ENCODE assay signal across 8 cellular contexts in the genomic region with DNA sequence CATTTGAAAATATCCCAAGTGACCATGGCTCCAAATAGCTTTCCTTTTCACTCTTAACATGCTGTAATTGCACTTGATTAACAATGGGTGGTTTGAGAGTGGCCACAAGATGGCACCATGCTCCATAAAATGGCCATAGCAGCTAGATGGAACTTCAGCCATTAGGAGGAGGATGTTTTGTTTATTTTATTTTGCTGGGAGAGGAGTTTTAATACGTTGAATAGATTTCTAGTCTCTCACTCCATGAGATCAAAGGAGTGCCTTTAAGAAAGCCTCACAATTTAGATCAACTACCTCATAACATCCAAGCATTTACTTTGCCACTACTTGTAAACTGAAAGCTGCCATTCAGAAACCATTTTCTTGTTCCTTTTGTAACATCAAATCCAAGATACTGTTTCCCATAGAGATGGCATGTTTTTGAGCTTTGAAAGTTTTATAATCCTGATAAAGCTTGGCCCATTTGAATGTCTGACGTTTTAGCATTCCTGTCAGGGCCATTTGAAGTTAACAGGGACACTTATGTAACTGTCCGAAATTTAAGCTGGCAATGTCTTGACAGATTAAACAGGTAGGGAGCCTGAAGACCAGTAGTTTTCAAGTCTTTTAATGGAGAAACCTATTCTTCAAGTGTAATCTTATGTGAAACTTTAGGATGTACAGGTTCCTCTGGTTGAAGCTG. TPM values are rescaled to one million over a fixed set of nuclear protein-coding genes. Genes with fewer than 3 reads are reported as not detected.
DNase-seq lines count a peak whose midpoint lies in the region; ATAC-seq and TF ChIP-seq lines count a peak whose summit lies in the region.

No MANE protein-coding gene starts in this region.

- H3K36me3 Mint-ChIP-seq in dendritic cell treated with granulocyte-macrophage colony-stimulating factor and Interleukin-4, amounts not matched to agents 40 ng/mL and 50 ng/mL, for 4 days (ENCODE audit: low read depth): peaks cover 55% of the 10 kb centered on the region

- POLR2A ChIA-PET in A673 (lab: Charles Lee; ENCODE audit: low non-redundant PET): interaction anchor here (0.7 kb wide), 2 partner anchors 150 to 835 kb away, joined by 3 read pairs; no protein-coding TSS in a partner anchor

- H3K27me3 ChIP-seq in A673 (replicated peaks; ENCODE audit: insufficient read depth, low read depth, low read length, poor library complexity): no peaks in the 10 kb centered on the region
- H3K27me3 ChIP-seq in lower lobe of right lung (ENCODE audit: low read depth): no peaks in the 10 kb centered on the region

- peak; percentile 53 to 60 for ATAC-seq in lower lobe of right lung

- CTCF ChIA-PET in A673 (lab: Charles Lee): interaction anchor here (0.6 to 3.0 kb wide), 14 partner anchors 9 to 310 kb away, joined by 3 to 12 read pairs (median 6); a partner anchor contains a TSS

- peaks cover 38% of the 10 kb centered on the region for H3K4me1 Mint-ChIP-seq in dendritic cell treated with granulocyte-macrophage colony-stimulating factor and Interleukin-4, amounts not matched to agents 40 ng/mL and 50 ng/mL, for 4 days (ENCODE audit: low read depth)

- TF ChIP-seq CTCF in A673 (conservative IDR thresholded peaks at IDR 0.05; ENCODE audit: low read depth, low read length): peak; percentile 96
- TF ChIP-seq CTCF in GM13977 (IDR thresholded peaks at IDR 0.05; ENCODE audit: extremely low read depth, insufficient read depth, missing control alignments): peak; percentile 83
- peak; percentile 88 for TF ChIP-seq CTCF in lower lobe of right lung (IDR thresholded peaks at IDR 0.05)

- no TSS peak for BruUV-seq in A673 (replicated peaks; lab: Mats Ljungman, UMichigan)

- peaks cover 78% of the 10 kb centered on the region for H3K36me3 ChIP-seq in A673 (ENCODE audit: insufficient read depth, low read length, poor library complexity, severe bottlenecking)
- H3K36me3 ChIP-seq in lower lobe of right lung: peaks cover 25% of the 10 kb centered on the region

- peak; percentile 88 for DNase-seq in A673 (ENCODE audit: low spot score)
- peak; percentile 72 for DNase-seq in GM13977 (ENCODE audit: low spot score)
- peak; percentile 69 for DNase-seq in NCI-H345 (lab: John Stamatoyannopoulos, UW)
- peak; percentile 54 for DNase-seq in activated CD4-positive, CD25-positive, alpha-beta regulatory T cell treated with anti-CD3 and anti-CD28 coated beads, Interleukin-2, amount 50 U/mL, for 16 hours (ENCODE audit: low read depth, low spot score)
- peak; percentile 69 for DNase-seq in lower lobe of right lung
- peak; percentile 38 for DNase-seq in stimulated activated CD8-positive, alpha-beta memory T cell treated with anti-CD3 and anti-CD28 coated beads, Interleukin-4, amount 100 ng/mL, for 24 hours (ENCODE audit: low read depth)
- no peak for DNase-seq in cortex of kidney (lab: John Stamatoyannopoulos, UW)

- H3K9me3 ChIP-seq in A673 (ENCODE audit: low read depth, low read length, poor library complexity, severe bottlenecking): no peaks in the 10 kb centered on the region
- no peaks in the 10 kb centered on the region for H3K9me3 ChIP-seq in lower lobe of right lung

- in situ Hi-C loops in GM13977 (cut with MboI; ENCODE audit: low pct_unique_long_range_greater_than_20kb, low sequenced_read_pairs, unreplicated experiment): no loop called here

- H3K9me3 Mint-ChIP-seq in dendritic cell treated with granulocyte-macrophage colony-stimulating factor and Interleukin-4, amounts not matched to agents 40 ng/mL and 50 ng/mL, for 4 days: no peaks in the 10 kb centered on the region

- H3K27ac Mint-ChIP-seq in dendritic cell treated with granulocyte-macrophage colony-stimulating factor and Interleukin-4, amounts not matched to agents 40 ng/mL and 50 ng/mL, for 4 days: peak overlapping the region; percentile 10

- H3K4me3 ChIP-seq in A673 (ENCODE audit: low read depth, low read length, poor library complexity, severe bottlenecking) (no peak overlapping the region), lower lobe of right lung (no peak overlapping the region)

- H3K4me1 ChIP-seq in A673 (ENCODE audit: insufficient read depth, low read length, poor library complexity, severe bottlenecking): peaks cover 14% of the 10 kb centered on the region
- H3K4me1 ChIP-seq in lower lobe of right lung: peaks cover 14% of the 10 kb centered on the region

- H3K27ac ChIP-seq in A673 (ENCODE audit: low read depth, low read length, poor library complexity, severe bottlenecking) (peak overlapping the region; percentile 62), lower lobe of right lung (peak overlapping the region; percentile 50)

- no peak overlapping the region for H3K4me3 Mint-ChIP-seq in dendritic cell treated with granulocyte-macrophage colony-stimulating factor and Interleukin-4, amounts not matched to agents 40 ng/mL and 50 ng/mL, for 4 days

- no peaks in the 10 kb centered on the region for H3K27me3 Mint-ChIP-seq in dendritic cell treated with granulocyte-macrophage colony-stimulating factor and Interleukin-4, amounts not matched to agents 40 ng/mL and 50 ng/mL, for 4 days

- intact Hi-C loops in A673 (cut with micrococcal nuclease; ENCODE audit: unreplicated experiment): loop anchor here (1.0 to 5.0 kb wide), 4 partner anchors 75 to 311 kb away; no protein-coding TSS in a partner anchor
- intact Hi-C loops in dendritic cell treated with granulocyte-macrophage colony-stimulating factor and Interleukin-4, amounts not matched to agents 40 ng/mL and 50 ng/mL, for 4 days (cut with micrococcal nuclease): loop anchor here (2.0 kb wide), 2 partner anchors 149 to 311 kb away; no protein-coding TSS in a partner anchor
- intact Hi-C loops in lower lobe of right lung (cut with DNase I): no loop called here

RNA-seq across cellular contexts. Expression of a gene that starts 4.7 kb away (rescaled TPM):
- total RNA-seq in A673 (2021) (140 and 152 TPM in 2 replicates), lower lobe of right lung (5.4 TPM)

RNA-seq across cellular contexts. Expression of a gene that starts 5.0 kb away (rescaled TPM):
- 138 and 139 TPM in 2 replicates for total RNA-seq in A673 (2021)
- total RNA-seq in lower lobe of right lung: 104 TPM

RNA-seq across cellular contexts. Expression of a gene that starts 19.4 kb away (rescaled TPM):
- total RNA-seq in A673 (2021): 442 and 490 TPM in 2 replicates
- 63.6 TPM for total RNA-seq in lower lobe of right lung

RNA-seq across cellular contexts. Expression of a gene that starts 30.7 kb away (rescaled TPM):
- total RNA-seq in A673 (2021) (1,097 and 1,272 TPM in 2 replicates), lower lobe of right lung (82.0 TPM)

RNA-seq across cellular contexts. Expression of a gene that starts 45.0 kb away (rescaled TPM):
- total RNA-seq in A673 (2021) (11.2 and 14.6 TPM in 2 replicates), lower lobe of right lung (37.9 TPM)

Comparison
In these comparisons a context has a peak if more than half of its experiments do, and no peak if none do; other contexts are left out.
1. RNA of a gene that starts 4.7 kb away (total RNA-seq): 140 to 152 TPM in A673; 5.4 TPM in lower lobe of right lung (single experiment); every median in the first group is over 10 times any median in the second.
2. Peak in every context shown above with its lines, with median percentiles within 50 percentile points of each other: CTCF ChIP-seq.